8 cellular contexts compared by ENCODE assay signal in the genomic region with DNA sequence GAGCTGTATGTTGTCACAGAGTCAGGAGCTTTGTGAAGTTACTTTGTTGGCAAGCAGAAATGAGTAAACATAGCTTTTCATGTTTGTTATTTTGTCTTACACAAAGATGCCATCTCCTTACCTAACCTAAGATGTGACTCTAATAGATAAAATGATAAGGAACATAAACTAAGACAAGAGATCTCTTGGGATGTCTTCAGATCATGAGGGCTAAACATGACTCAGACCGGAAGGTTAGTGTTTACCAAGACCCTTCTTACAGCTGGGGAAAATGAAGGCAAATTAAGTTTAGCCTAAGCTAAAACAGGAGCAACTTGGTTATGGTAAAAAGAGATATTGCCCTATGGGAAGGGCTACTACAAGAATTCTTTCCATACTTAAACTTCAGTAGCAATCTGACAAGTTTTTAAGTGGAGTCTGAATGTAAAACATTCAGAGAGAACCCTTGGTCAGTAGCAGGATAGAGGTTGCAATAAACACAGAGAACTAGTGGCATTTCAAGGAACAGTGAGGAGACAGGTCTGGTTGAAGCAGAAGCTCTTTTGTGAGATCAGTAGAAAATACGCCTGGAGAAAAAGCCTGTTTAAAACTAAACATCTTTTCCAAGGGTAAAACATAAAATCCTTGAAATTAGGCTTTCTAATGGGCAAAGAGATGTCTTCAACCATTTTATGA. TPM values are rescaled to one million over a fixed set of nuclear protein-coding genes. Genes with fewer than 3 reads are reported as not detected.
DNase-seq lines count a peak whose midpoint lies in the region; ATAC-seq and TF ChIP-seq lines count a peak whose summit lies in the region.

No MANE protein-coding gene starts in this region.

- H3K4me1 ChIP-seq in muscle layer of duodenum (ENCODE audit: control insufficient read depth in 1 of 2, insufficient read depth in 2 of 2, low read length in 2 of 2): no peaks in the 10 kb centered on the region

- no peak overlapping the region for H3K4me3 Mint-ChIP-seq in T-helper 17 cell

- no peaks in the 10 kb centered on the region for H3K36me3 ChIP-seq in muscle layer of duodenum (ENCODE audit: control insufficient read depth in 1 of 2, insufficient read depth in 2 of 2, low read length in 2 of 2)

- no peak overlapping the region for H3K4me3 ChIP-seq in muscle layer of duodenum (ENCODE audit: low read depth in 1 of 2, low read length in 2 of 2)

- no peak for TF ChIP-seq POLR2A in GM18505 (IDR thresholded peaks at IDR 0.05; ENCODE audit: borderline replicate concordance, extremely low read depth, insufficient read depth, insufficient read length)

- H3K27ac ChIP-seq in muscle layer of duodenum (ENCODE audit: low read length): peak overlapping the region; percentile 4

- peaks cover 16% of the 10 kb centered on the region for H3K4me1 Mint-ChIP-seq in T-helper 17 cell

- ATAC-seq in GM18505 (IDR thresholded peaks at IDR 0.05; ENCODE audit: unreplicated experiment) (peak; percentile 31), HG02763 (IDR thresholded peaks at IDR 0.05; ENCODE audit: unreplicated experiment) (peak; percentile 37), T-helper 17 cell (peak; percentile 15)

- H3K27me3 Mint-ChIP-seq in T-helper 17 cell: no peaks in the 10 kb centered on the region

- H3K27ac Mint-ChIP-seq in T-helper 17 cell: peak overlapping the region; percentile 89

- DNase-seq in T-helper 17 cell (no peak), islet precursor cell (no peak), DMS79 treated with DMSO at 0.1 percent for 48 hours (lab: John Stamatoyannopoulos, UW) (no peak), pons (ENCODE audit: low spot score) (no peak)
- DNase-seq in effector CD4-positive, alpha-beta T cell: no peak

- no peaks in the 10 kb centered on the region for H3K9me3 ChIP-seq in T-helper 17 cell (ENCODE audit: control insufficient read depth, low read length, poor library complexity, severe bottlenecking)
- peaks cover 0 to 3% of the 10 kb centered on the region in 2 donors for H3K9me3 ChIP-seq in muscle layer of duodenum (ENCODE audit: control insufficient read depth in 1 of 2, low read length in 2 of 2)

- no peaks in the 10 kb centered on the region for H3K27me3 ChIP-seq in muscle layer of duodenum (ENCODE audit: low read depth, low read length)

- H3K36me3 Mint-ChIP-seq in T-helper 17 cell (ENCODE audit: low read depth): no peaks in the 10 kb centered on the region

RNA-seq across cellular contexts. Expression of gene SGK1, which starts 29.9 kb away (rescaled TPM):
- total RNA-seq in T-helper 17 cell: 100 to 1,000 TPM; 103 to 132 TPM
